1 cellular context compared by ENCODE assay signal in the genomic region with DNA sequence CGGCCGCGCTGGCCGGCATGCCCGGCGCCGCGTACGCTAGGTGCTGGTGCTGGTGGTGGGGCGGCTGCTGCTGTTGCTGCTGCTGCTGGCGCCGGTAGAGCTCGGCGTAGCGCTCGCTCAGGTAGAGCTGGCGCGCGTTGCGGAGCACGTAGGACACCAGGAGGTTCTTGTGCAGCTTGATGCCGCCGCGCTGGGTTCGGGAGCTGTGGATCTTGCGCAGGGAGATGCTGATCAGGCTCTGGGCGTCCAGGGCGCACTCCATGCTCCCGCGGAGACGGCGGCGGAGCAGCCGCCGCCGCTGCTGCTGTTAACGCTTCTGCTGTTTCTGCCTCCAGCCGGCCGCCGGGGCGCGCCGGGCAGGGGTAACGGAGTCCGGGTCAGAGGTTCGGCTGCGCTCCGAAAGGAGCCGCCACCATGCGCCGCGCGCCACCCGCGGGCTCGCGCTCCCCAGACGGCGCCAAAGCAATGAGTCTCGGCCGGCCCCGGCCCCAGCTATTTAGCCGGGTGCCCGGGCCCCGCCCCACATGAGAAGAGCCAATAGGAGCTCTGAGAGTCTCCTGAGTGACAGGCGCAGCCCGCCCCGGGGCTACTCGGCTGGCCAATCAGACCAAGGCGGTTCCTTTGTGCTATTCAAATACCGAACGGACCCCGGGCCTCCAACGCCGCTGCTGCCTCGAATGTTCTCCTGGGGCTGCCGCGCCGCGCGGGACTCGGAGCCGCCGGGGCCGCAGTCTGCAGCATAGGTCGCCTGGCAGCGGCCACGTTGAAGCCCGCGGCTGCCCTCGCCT.
TF ChIP-seq lines count a peak whose summit lies in the region.

A gene (minus strand): TSS at position 471 of the 788 bp plus-strand sequence. CDS start 209 bp downstream, at position 262.

TF ChIP-seq in HepG2, 621 proteins besides CTCF, POLR2A, EP300 and RAD21 (continued from another document and continues in another):
- TF ChIP-seq, protein P1, sequence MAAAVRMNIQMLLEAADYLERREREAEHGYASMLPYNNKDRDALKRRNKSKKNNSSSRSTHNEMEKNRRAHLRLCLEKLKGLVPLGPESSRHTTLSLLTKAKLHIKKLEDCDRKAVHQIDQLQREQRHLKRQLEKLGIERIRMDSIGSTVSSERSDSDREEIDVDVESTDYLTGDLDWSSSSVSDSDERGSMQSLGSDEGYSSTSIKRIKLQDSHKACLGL (CRISPR knock-in tag; IDR thresholded peaks at IDR 0.05): peak; percentile 79; the same call in 1 of the 2 replicates
- TF ChIP-seq HDAC1 (CRISPR knock-in tag; IDR thresholded peaks at IDR 0.05): peak; percentile 57
- TF ChIP-seq SMARCE1 (IDR thresholded peaks at IDR 0.05; ENCODE audit: borderline replicate concordance): no peak
- TF ChIP-seq DR1 (CRISPR knock-in tag; IDR thresholded peaks at IDR 0.05): peak; percentile 98
- TF ChIP-seq, protein P2, sequence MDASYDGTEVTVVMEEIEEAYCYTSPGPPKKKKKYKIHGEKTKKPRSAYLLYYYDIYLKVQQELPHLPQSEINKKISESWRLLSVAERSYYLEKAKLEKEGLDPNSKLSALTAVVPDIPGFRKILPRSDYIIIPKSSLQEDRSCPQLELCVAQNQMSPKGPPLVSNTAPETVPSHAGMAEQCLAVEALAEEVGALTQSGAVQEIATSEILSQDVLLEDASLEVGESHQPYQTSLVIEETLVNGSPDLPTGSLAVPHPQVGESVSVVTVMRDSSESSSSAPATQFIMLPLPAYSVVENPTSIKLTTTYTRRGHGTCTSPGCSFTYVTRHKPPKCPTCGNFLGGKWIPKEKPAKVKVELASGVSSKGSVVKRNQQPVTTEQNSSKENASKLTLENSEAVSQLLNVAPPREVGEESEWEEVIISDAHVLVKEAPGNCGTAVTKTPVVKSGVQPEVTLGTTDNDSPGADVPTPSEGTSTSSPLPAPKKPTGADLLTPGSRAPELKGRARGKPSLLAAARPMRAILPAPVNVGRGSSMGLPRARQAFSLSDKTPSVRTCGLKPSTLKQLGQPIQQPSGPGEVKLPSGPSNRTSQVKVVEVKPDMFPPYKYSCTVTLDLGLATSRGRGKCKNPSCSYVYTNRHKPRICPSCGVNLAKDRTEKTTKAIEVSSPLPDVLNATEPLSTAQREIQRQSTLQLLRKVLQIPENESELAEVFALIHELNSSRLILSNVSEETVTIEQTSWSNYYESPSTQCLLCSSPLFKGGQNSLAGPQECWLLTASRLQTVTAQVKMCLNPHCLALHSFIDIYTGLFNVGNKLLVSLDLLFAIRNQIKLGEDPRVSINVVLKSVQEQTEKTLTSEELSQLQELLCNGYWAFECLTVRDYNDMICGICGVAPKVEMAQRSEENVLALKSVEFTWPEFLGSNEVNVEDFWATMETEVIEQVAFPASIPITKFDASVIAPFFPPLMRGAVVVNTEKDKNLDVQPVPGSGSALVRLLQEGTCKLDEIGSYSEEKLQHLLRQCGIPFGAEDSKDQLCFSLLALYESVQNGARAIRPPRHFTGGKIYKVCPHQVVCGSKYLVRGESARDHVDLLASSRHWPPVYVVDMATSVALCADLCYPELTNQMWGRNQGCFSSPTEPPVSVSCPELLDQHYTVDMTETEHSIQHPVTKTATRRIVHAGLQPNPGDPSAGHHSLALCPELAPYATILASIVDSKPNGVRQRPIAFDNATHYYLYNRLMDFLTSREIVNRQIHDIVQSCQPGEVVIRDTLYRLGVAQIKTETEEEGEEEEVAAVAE (CRISPR knock-in tag; IDR thresholded peaks at IDR 0.05; ENCODE audit: borderline replicate concordance): no peak
- peak; percentile 91; the same call in 1 of the 2 replicates for TF ChIP-seq ZSCAN12 (CRISPR knock-in tag; IDR thresholded peaks at IDR 0.05)
- TF ChIP-seq KLF12 (CRISPR knock-in tag; IDR thresholded peaks at IDR 0.05; ENCODE audit: borderline replicate concordance): peak; percentile 61; the same call in 1 of the 2 replicates
- peak; percentile 36; the same call in 1 of the 2 replicates for TF ChIP-seq MXD4 (CRISPR knock-in tag; IDR thresholded peaks at IDR 0.05)
- TF ChIP-seq, protein P3, sequence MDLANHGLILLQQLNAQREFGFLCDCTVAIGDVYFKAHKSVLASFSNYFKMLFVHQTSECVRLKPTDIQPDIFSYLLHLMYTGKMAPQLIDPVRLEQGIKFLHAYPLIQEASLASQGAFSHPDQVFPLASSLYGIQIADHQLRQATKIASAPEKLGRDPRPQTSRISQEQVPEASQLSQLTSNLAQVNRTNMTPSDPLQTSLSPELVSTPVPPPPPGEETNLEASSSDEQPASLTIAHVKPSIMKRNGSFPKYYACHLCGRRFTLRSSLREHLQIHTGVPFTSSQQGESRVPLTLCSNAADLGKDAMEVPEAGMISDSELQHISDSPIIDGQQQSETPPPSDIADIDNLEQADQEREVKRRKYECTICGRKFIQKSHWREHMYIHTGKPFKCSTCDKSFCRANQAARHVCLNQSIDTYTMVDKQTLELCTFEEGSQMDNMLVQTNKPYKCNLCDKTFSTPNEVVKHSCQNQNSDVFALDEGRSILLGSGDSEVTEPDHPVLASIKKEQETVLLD (CRISPR knock-in tag; IDR thresholded peaks at IDR 0.05; ENCODE audit: low read depth): peak; percentile 60; the same call in 1 of the 2 replicates
- TF ChIP-seq MED13 (CRISPR knock-in tag; IDR thresholded peaks at IDR 0.05): no peak; the same call in 1 of the 2 replicates
- TF ChIP-seq ZNF792 (CRISPR knock-in tag; IDR thresholded peaks at IDR 0.05): 0 out of 2 replicates have a peak, but pooled peaks have one; percentile 44
- TF ChIP-seq ZNF234 (CRISPR knock-in tag; conservative IDR thresholded peaks at IDR 0.05): no peak
- no peak for TF ChIP-seq PAF1 (CRISPR knock-in tag; IDR thresholded peaks at IDR 0.05)
- TF ChIP-seq ZNF143 (CRISPR knock-in tag; IDR thresholded peaks at IDR 0.05): peak; percentile 49; the same call in 1 of the 2 replicates
- no peak for TF ChIP-seq ZNF550 (CRISPR knock-in tag; IDR thresholded peaks at IDR 0.05; ENCODE audit: borderline replicate concordance)
- TF ChIP-seq, protein P4, sequence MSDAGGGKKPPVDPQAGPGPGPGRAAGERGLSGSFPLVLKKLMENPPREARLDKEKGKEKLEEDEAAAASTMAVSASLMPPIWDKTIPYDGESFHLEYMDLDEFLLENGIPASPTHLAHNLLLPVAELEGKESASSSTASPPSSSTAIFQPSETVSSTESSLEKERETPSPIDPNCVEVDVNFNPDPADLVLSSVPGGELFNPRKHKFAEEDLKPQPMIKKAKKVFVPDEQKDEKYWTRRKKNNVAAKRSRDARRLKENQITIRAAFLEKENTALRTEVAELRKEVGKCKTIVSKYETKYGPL (CRISPR knock-in tag; IDR thresholded peaks at IDR 0.05): peak; percentile 86
- TF ChIP-seq ZNF230 (CRISPR knock-in tag; IDR thresholded peaks at IDR 0.05): no peak
- TF ChIP-seq ZMAT3 (CRISPR knock-in tag; conservative IDR thresholded peaks at IDR 0.05): no peak
- TF ChIP-seq PHB2 (IDR thresholded peaks at IDR 0.05; ENCODE audit: partially characterized antibody): no peak
- no peak for TF ChIP-seq U2AF1 (optimal IDR thresholded peaks at IDR 0.05; ENCODE audit: low read depth, low read length)
- no peak for TF ChIP-seq IRF2 (CRISPR knock-in tag; IDR thresholded peaks at IDR 0.05)
- TF ChIP-seq SNAI1 (CRISPR knock-in tag; IDR thresholded peaks at IDR 0.05; ENCODE audit: borderline replicate concordance): 0 out of 2 replicates have a peak, but pooled peaks have one; percentile 81
- peak; percentile 84 for TF ChIP-seq ZNF772 (CRISPR knock-in tag; IDR thresholded peaks at IDR 0.05)
- TF ChIP-seq, protein P5, sequence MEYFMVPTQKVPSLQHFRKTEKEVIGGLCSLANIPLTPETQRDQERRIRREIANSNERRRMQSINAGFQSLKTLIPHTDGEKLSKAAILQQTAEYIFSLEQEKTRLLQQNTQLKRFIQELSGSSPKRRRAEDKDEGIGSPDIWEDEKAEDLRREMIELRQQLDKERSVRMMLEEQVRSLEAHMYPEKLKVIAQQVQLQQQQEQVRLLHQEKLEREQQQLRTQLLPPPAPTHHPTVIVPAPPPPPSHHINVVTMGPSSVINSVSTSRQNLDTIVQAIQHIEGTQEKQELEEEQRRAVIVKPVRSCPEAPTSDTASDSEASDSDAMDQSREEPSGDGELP (IDR thresholded peaks at IDR 0.05; ENCODE audit: borderline replicate concordance, low read depth): peak; percentile 10; the same call in 1 of the 2 replicates
- TF ChIP-seq, protein P6, sequence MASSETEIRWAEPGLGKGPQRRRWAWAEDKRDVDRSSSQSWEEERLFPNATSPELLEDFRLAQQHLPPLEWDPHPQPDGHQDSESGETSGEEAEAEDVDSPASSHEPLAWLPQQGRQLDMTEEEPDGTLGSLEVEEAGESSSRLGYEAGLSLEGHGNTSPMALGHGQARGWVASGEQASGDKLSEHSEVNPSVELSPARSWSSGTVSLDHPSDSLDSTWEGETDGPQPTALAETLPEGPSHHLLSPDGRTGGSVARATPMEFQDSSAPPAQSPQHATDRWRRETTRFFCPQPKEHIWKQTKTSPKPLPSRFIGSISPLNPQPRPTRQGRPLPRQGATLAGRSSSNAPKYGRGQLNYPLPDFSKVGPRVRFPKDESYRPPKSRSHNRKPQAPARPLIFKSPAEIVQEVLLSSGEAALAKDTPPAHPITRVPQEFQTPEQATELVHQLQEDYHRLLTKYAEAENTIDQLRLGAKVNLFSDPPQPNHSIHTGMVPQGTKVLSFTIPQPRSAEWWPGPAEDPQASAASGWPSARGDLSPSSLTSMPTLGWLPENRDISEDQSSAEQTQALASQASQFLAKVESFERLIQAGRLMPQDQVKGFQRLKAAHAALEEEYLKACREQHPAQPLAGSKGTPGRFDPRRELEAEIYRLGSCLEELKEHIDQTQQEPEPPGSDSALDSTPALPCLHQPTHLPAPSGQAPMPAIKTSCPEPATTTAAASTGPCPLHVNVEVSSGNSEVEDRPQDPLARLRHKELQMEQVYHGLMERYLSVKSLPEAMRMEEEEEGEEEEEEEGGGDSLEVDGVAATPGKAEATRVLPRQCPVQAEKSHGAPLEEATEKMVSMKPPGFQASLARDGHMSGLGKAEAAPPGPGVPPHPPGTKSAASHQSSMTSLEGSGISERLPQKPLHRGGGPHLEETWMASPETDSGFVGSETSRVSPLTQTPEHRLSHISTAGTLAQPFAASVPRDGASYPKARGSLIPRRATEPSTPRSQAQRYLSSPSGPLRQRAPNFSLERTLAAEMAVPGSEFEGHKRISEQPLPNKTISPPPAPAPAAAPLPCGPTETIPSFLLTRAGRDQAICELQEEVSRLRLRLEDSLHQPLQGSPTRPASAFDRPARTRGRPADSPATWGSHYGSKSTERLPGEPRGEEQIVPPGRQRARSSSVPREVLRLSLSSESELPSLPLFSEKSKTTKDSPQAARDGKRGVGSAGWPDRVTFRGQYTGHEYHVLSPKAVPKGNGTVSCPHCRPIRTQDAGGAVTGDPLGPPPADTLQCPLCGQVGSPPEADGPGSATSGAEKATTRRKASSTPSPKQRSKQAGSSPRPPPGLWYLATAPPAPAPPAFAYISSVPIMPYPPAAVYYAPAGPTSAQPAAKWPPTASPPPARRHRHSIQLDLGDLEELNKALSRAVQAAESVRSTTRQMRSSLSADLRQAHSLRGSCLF (CRISPR knock-in tag; IDR thresholded peaks at IDR 0.05; ENCODE audit: borderline replicate concordance): no peak; the same call in 1 of the 2 replicates
- TF ChIP-seq, protein P7, sequence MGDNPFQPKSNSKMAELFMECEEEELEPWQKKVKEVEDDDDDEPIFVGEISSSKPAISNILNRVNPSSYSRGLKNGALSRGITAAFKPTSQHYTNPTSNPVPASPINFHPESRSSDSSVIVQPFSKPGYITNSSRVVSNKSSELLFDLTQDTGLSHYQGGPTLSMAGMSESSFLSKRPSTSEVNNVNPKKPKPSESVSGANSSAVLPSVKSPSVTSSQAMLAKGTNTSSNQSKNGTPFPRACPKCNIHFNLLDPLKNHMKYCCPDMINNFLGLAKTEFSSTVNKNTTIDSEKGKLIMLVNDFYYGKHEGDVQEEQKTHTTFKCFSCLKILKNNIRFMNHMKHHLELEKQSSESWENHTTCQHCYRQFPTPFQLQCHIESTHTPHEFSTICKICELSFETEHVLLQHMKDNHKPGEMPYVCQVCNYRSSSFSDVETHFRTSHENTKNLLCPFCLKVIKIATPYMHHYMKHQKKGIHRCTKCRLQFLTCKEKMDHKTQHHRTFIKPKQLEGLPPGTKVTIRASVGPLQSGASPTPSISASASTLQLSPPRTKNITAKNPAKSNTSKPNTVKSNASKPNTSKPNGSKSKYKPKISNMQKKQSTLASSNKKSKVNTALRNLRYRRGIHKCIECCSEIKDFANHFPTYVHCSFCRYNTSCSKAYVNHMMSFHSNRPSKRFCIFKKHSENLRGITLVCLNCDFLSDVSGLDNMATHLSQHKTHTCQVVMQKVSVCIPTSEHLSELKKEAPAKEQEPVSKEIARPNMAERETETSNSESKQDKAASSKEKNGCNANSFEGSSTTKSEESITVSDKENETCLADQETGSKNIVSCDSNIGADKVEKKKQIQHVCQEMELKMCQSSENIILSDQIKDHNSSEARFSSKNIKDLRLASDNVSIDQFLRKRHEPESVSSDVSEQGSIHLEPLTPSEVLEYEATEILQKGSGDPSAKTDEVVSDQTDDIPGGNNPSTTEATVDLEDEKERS (CRISPR knock-in tag; IDR thresholded peaks at IDR 0.05): no peak
- TF ChIP-seq PAWR (CRISPR knock-in tag; IDR thresholded peaks at IDR 0.05; ENCODE audit: borderline replicate concordance): no peak
- TF ChIP-seq, protein P8, sequence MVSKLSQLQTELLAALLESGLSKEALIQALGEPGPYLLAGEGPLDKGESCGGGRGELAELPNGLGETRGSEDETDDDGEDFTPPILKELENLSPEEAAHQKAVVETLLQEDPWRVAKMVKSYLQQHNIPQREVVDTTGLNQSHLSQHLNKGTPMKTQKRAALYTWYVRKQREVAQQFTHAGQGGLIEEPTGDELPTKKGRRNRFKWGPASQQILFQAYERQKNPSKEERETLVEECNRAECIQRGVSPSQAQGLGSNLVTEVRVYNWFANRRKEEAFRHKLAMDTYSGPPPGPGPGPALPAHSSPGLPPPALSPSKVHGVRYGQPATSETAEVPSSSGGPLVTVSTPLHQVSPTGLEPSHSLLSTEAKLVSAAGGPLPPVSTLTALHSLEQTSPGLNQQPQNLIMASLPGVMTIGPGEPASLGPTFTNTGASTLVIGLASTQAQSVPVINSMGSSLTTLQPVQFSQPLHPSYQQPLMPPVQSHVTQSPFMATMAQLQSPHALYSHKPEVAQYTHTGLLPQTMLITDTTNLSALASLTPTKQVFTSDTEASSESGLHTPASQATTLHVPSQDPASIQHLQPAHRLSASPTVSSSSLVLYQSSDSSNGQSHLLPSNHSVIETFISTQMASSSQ (IDR thresholded peaks at IDR 0.05; ENCODE audit: low read depth): no peak
- TF ChIP-seq, protein P8 (CRISPR knock-in tag; IDR thresholded peaks at IDR 0.05; ENCODE audit: borderline replicate concordance): no peak
- TF ChIP-seq, protein P9, sequence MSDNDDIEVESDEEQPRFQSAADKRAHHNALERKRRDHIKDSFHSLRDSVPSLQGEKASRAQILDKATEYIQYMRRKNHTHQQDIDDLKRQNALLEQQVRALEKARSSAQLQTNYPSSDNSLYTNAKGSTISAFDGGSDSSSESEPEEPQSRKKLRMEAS (IDR thresholded peaks at IDR 0.05): peak; percentile 53; the same call in 1 of the 2 replicates
- TF ChIP-seq SIX4 (CRISPR knock-in tag; IDR thresholded peaks at IDR 0.05): no peak
- TF ChIP-seq ZBTB7A (CRISPR knock-in tag; IDR thresholded peaks at IDR 0.05): no peak
- TF ChIP-seq PAX8 (CRISPR knock-in tag; IDR thresholded peaks at IDR 0.05; ENCODE audit: borderline replicate concordance): no peak
